8 cellular contexts compared by ENCODE assay signal in genomic region chr6:106794129-106794528, GRCh38.
"Had no signal": no experiment of that assay in that cellular context is flagged by ENCODE, and none has a peak within 500 bp of the region (broad histone marks: within the 10 kb centered on the region; RNA-seq: fewer than 3 reads in every experiment).

No MANE protein-coding gene starts in this region.

- H3K4me3 ChIP-seq: HAP-1, K562 had no signal

- FAIRE-seq: HTR-8/SVneo, K562 had no signal

- H3K9me3 ChIP-seq: HAP-1 had no signal

- ATAC-seq: HCT116, K562 had no signal

- H3K36me3 ChIP-seq: HAP-1 had no signal

- DNase-seq: GOT3, H7, IMR-90, KG1 had no signal

- H3K4me1 ChIP-seq: HAP-1 had no signal
